14 cellular contexts compared by ENCODE assay signal in genomic region chr7:29483219-29484104, GRCh38.
DNase-seq lines count a peak whose midpoint lies in the region; ATAC-seq and TF ChIP-seq lines count a peak whose summit lies in the region.
"Had no signal": no experiment of that assay in that cellular context is flagged by ENCODE, and none has a peak within 500 bp of the region (broad histone marks: within the 10 kb centered on the region; RNA-seq: fewer than 3 reads in every experiment).

No MANE protein-coding gene starts in this region.

- TF ChIP-seq POLR2A in gastroesophageal sphincter (IDR thresholded peaks at IDR 0.05): no peak

- intact Hi-C loops in CD4-positive, alpha-beta memory T cell (cut with micrococcal nuclease): no loop called here
- intact Hi-C loops in sciatic nerve (cut with DNase I): no loop called here

- CTCF ChIA-PET in CD4-positive, alpha-beta memory T cell (lab: Charles Lee; ENCODE audit: partially characterized antibody): no interaction called here

- H3K9me3 ChIP-seq in HAP-1 (no peaks in the 10 kb centered on the region), gastroesophageal sphincter (no peaks in the 10 kb centered on the region)
- no peaks in the 10 kb centered on the region for H3K9me3 ChIP-seq in CD4-positive, alpha-beta memory T cell (ENCODE audit: control insufficient read depth in 1 of 2, low read length in 2 of 2)
- H3K9me3 ChIP-seq: gastrocnemius medialis, tibial artery had no signal

- WGBS in gastroesophageal sphincter (ENCODE audit: low coverage in 1 of 2), 2 donors: 61 to 66% methylated on average over 8 to 11 of the region's 11 CpGs

- in situ Hi-C loops in HAP-1 (cut with MboI; ENCODE audit: low sequenced_read_pairs): no loop called here

- H3K27me3 ChIP-seq in HAP-1 (ENCODE audit: low read depth) (no peaks in the 10 kb centered on the region), gastroesophageal sphincter (no peaks in the 10 kb centered on the region)
- H3K27me3 ChIP-seq in CD4-positive, alpha-beta memory T cell (ENCODE audit: insufficient read depth, low read length): no peaks in the 10 kb centered on the region
- H3K27me3 ChIP-seq: brain microvascular endothelial cell, gastrocnemius medialis, tibial artery had no signal

- no peak overlapping the region for H3K4me3 ChIP-seq in HAP-1
- H3K4me3 ChIP-seq in gastroesophageal sphincter: no peak overlapping the region
- H3K4me3 ChIP-seq in CD4-positive, alpha-beta memory T cell (ENCODE audit: low read length in 2 of 2): no peak overlapping the region
- H3K4me3 ChIP-seq: gastrocnemius medialis, tibial artery had no signal

- DNase-seq in HAP-1 (ENCODE audit: low spot score in 2 of 2) (peak; percentile 44 to 68), SHP77 (lab: John Stamatoyannopoulos, UW) (peak; percentile 23 to 30), progenitor cell of endocrine pancreas (ENCODE audit: low spot score, unreplicated experiment) (no peak), sciatic nerve (ENCODE audit: low spot score) (no peak)
- no peak for DNase-seq in CD4-positive, alpha-beta memory T cell
- DNase-seq: activated CD8-positive, alpha-beta memory T cell treated with anti-CD3 and anti-CD28 coated beads for 24 hours; activated effector memory CD4-positive, alpha-beta T cell treated with anti-CD3 and anti-CD28 coated beads, Interleukin-2, amount 50 U/mL, for 16 hours; brain microvascular endothelial cell; gastrocnemius medialis; GDM1; tibial artery had no signal

- peak overlapping the region; percentile 19 for H3K27ac Mint-ChIP-seq in progenitor cell of endocrine pancreas
- no peak overlapping the region for H3K27ac Mint-ChIP-seq in CD4-positive, alpha-beta memory T cell
- H3K27ac Mint-ChIP-seq: CD14-positive monocyte had no signal

- H3K4me1 ChIP-seq in HAP-1: peaks cover 64% of the 10 kb centered on the region
- peaks cover 4 to 88% (median 25%) of the 10 kb centered on the region in 3 donors for H3K4me1 ChIP-seq in gastroesophageal sphincter
- no peaks in the 10 kb centered on the region for H3K4me1 ChIP-seq in CD4-positive, alpha-beta memory T cell (ENCODE audit: insufficient read depth, low read length)
- H3K4me1 ChIP-seq: gastrocnemius medialis had no signal

- ATAC-seq in gastroesophageal sphincter: no peak
- ATAC-seq in sciatic nerve: no peak
- no peak for ATAC-seq in GM18868 (IDR thresholded peaks at IDR 0.05; ENCODE audit: unreplicated experiment)
- ATAC-seq: gastrocnemius medialis had no signal

- no peaks in the 10 kb centered on the region for H3K9me3 Mint-ChIP-seq in progenitor cell of endocrine pancreas (ENCODE audit: low read depth)
- H3K9me3 Mint-ChIP-seq in CD4-positive, alpha-beta memory T cell: no peaks in the 10 kb centered on the region
- H3K9me3 Mint-ChIP-seq: CD14-positive monocyte had no signal

- no peaks in the 10 kb centered on the region for H3K27me3 Mint-ChIP-seq in progenitor cell of endocrine pancreas
- H3K27me3 Mint-ChIP-seq in CD4-positive, alpha-beta memory T cell: no peaks in the 10 kb centered on the region

- no peaks in the 10 kb centered on the region for H3K36me3 Mint-ChIP-seq in progenitor cell of endocrine pancreas (ENCODE audit: insufficient read depth)
- no peaks in the 10 kb centered on the region for H3K36me3 Mint-ChIP-seq in CD4-positive, alpha-beta memory T cell

- H3K4me1 Mint-ChIP-seq in progenitor cell of endocrine pancreas (ENCODE audit: low read depth): peaks cover 68% of the 10 kb centered on the region
- peaks cover 0 to 2% (median under 1%) of the 10 kb centered on the region in 4 donors for H3K4me1 Mint-ChIP-seq in CD4-positive, alpha-beta memory T cell

- no peaks in the 10 kb centered on the region for H3K36me3 ChIP-seq in HAP-1 (replicated peaks)
- no peaks in the 10 kb centered on the region for H3K36me3 ChIP-seq in gastroesophageal sphincter
- no peaks in the 10 kb centered on the region for H3K36me3 ChIP-seq in CD4-positive, alpha-beta memory T cell (ENCODE audit: insufficient read depth, low read length)
- H3K36me3 ChIP-seq: brain microvascular endothelial cell, gastrocnemius medialis, tibial artery had no signal

- peak overlapping the region; percentile 36 to 85 (median 65) for H3K27ac ChIP-seq in gastroesophageal sphincter
- H3K27ac ChIP-seq in CD4-positive, alpha-beta memory T cell (ENCODE audit: low read depth, low read length): no peak overlapping the region
- H3K27ac ChIP-seq: brain microvascular endothelial cell, gastrocnemius medialis had no signal

- H3K4me3 Mint-ChIP-seq in progenitor cell of endocrine pancreas (ENCODE audit: low read depth): no peak overlapping the region
- H3K4me3 Mint-ChIP-seq in CD4-positive, alpha-beta memory T cell: no peak overlapping the region
- H3K4me3 Mint-ChIP-seq: CD14-positive monocyte had no signal

- POLR2A ChIA-PET in CD4-positive, alpha-beta memory T cell (lab: Charles Lee; ENCODE audit: partially characterized antibody): no interaction called here

- TF ChIP-seq EP300 in gastroesophageal sphincter (IDR thresholded peaks at IDR 0.05): no peak

- TF ChIP-seq CTCF in gastroesophageal sphincter (IDR thresholded peaks at IDR 0.05) (no peak), progenitor cell of endocrine pancreas (IDR thresholded peaks at IDR 0.05; ENCODE audit: unreplicated experiment) (no peak)

Comparison
In these comparisons a context has a peak if more than half of its experiments do, and no peak if none do; other contexts are left out.
1. DNase-seq: peak in HAP-1 (2 of 2) and SHP77 (2 of 2); none in progenitor cell of endocrine pancreas (single experiment), CD4-positive, alpha-beta memory T cell (0 of 5) and sciatic nerve (single experiment).